In genomic region chr21:35239811-35240219, GRCh38 we compare ENCODE assay signal across 12 cellular contexts.
DNase-seq lines count a peak whose midpoint lies in the region; ATAC-seq and TF ChIP-seq lines count a peak whose summit lies in the region.
"Had no signal": no experiment of that assay in that cellular context is flagged by ENCODE, and none has a peak within 500 bp of the region (broad histone marks: within the 10 kb centered on the region; RNA-seq: fewer than 3 reads in every experiment).

No MANE protein-coding gene starts in this region.

- peaks cover 5% of the 10 kb centered on the region; the same call in 1 of the 2 replicates for H3K36me3 ChIP-seq in OCI-LY1 (ENCODE audit: insufficient read depth, low read length)
- H3K36me3 ChIP-seq: spleen had no signal

- H3K9ac ChIP-seq in OCI-LY1 (ENCODE audit: low read length) = peak overlapping the region; percentile 18; the same call in 1 of the 2 replicates

- no peaks in the 10 kb centered on the region for H3K9me2 ChIP-seq in OCI-LY1 (ENCODE audit: low read depth, low read length)

- no peaks in the 10 kb centered on the region for H4K20me1 ChIP-seq in OCI-LY1 (ENCODE audit: insufficient read depth, low read length)

- peaks cover 30% of the 10 kb centered on the region for H3K4me1 ChIP-seq in OCI-LY1 (ENCODE audit: insufficient read depth, low read length, severe bottlenecking)

- H2AFZ ChIP-seq in OCI-LY1 (ENCODE audit: low read length) = peak overlapping the region; percentile 76

- H3K9me3 ChIP-seq in OCI-LY1 (ENCODE audit: low read length) = peaks cover 15% of the 10 kb centered on the region

- no peak overlapping the region for H3K27ac ChIP-seq in OCI-LY1 (ENCODE audit: low read depth, low read length, poor library complexity, severe bottlenecking)
- H3K27ac ChIP-seq: SK-N-MC, spleen had no signal

- H3K4me3 ChIP-seq in OCI-LY1 (ENCODE audit: low read depth, low read length, poor library complexity, severe bottlenecking) = no peak overlapping the region
- H3K4me3 ChIP-seq: SK-N-MC, spleen had no signal

- H3K27me3 ChIP-seq in OCI-LY1 (ENCODE audit: insufficient read depth, low read length) = no peaks in the 10 kb centered on the region

- ATAC-seq in GM18511 (IDR thresholded peaks at IDR 0.05; ENCODE audit: unreplicated experiment) (no peak), GM18861 (IDR thresholded peaks at IDR 0.05; ENCODE audit: unreplicated experiment) (no peak)

- H3K79me2 ChIP-seq in OCI-LY1 (ENCODE audit: insufficient read depth, low read length) = no peaks in the 10 kb centered on the region

- 0 out of 2 replicates have a peak, but pooled peaks cover 3% of the 10 kb centered on the region for H3F3A ChIP-seq in OCI-LY1 (ENCODE audit: insufficient read depth, low read length)

- no peak for TF ChIP-seq CTCF in OCI-LY1 (IDR thresholded peaks at IDR 0.05; ENCODE audit: low read length)

- peak overlapping the region; percentile 46 for H3K4me2 ChIP-seq in OCI-LY1 (ENCODE audit: low read length)

- DNase-seq in D341Med (ENCODE audit: low spot score) (peak; percentile 30), NCI-H146 (lab: John Stamatoyannopoulos, UW) (peak; percentile 91), kidney tubule cell (ENCODE audit: low spot score) (peak; percentile 59), cerebellar cortex (ENCODE audit: low spot score) (no peak), amygdala (lab: John Stamatoyannopoulos, UW) (no peak)
- DNase-seq: activated CD4-positive, alpha-beta T cell treated with anti-CD3 and anti-CD28 coated beads for 1 hour; NCI-H774; spleen had no signal

Comparison
In these comparisons a context has a peak if more than half of its experiments do, and no peak if none do; other contexts are left out.
1. DNase-seq: peak in D341Med (single experiment), NCI-H146 (single experiment) and kidney tubule cell (single experiment); none in cerebellar cortex (single experiment) and amygdala (0 of 56).